Comparison of ENCODE assay signal across 8 cellular contexts in genomic region chr19:44752816-44753618, GRCh38. TPM values are rescaled to one million over a fixed set of nuclear protein-coding genes. Genes with fewer than 3 reads are reported as not detected.
DNase-seq lines count a peak whose midpoint lies in the region; ATAC-seq lines count a peak whose summit lies in the region.

No MANE protein-coding gene starts in this region.

- ATAC-seq in HG02970 (IDR thresholded peaks at IDR 0.05; ENCODE audit: low FRiP score, unreplicated experiment) = peak; percentile 58

- peaks cover 22% of the 10 kb centered on the region for H3K4me1 ChIP-seq in ectodermal cell (ENCODE audit: control insufficient read depth, insufficient read depth, low read length)

- H3K36me3 ChIP-seq in ectodermal cell (ENCODE audit: control insufficient read depth, insufficient read depth, low read length) = no peaks in the 10 kb centered on the region

- WGBS in ectodermal cell, 2 experiments = 17 to 19% methylated on average over 16 of the region's 16 CpGs

- H3K27ac ChIP-seq in ectodermal cell (ENCODE audit: insufficient read depth, low read depth, low read length, poor library complexity, severe bottlenecking) = no peak overlapping the region

- H3K9me3 ChIP-seq in ectodermal cell (ENCODE audit: control insufficient read depth, low read length) = no peaks in the 10 kb centered on the region

- peak; percentile 27 for DNase-seq in NCI-H2227 (lab: John Stamatoyannopoulos, UW; ENCODE audit: unreplicated experiment)
- DNase-seq in NCI-H2227 treated with DMSO at 0.1 percent for 48 hours (lab: John Stamatoyannopoulos, UW) = no peak
- peak; percentile 65 to 87 for DNase-seq in NCI-H526 (lab: John Stamatoyannopoulos, UW)
- DNase-seq in activated CD4-positive, alpha-beta T cell treated with anti-CD3 and anti-CD28 coated beads, Interleukin-2, amount 50 U/mL, for 1 hour = peak; percentile 92
- peak; percentile 70 for DNase-seq in medulla oblongata (ENCODE audit: extremely low spot score)
- DNase-seq in stimulated activated CD8-positive, alpha-beta memory T cell treated with anti-CD3 and anti-CD28 coated beads, Interleukin-12 subunit alpha, Interleukin-12 subunit beta, amount 100 ng/mL, for 1 hour (ENCODE audit: low read depth) = peak; percentile 90

- H3K4me3 ChIP-seq in ectodermal cell (ENCODE audit: insufficient read depth, low read depth, low read length) = peak overlapping the region; percentile 4

- H3K27me3 ChIP-seq in ectodermal cell (ENCODE audit: control insufficient read depth, insufficient read depth, low read length, poor library complexity, severe bottlenecking) = peaks cover 97% of the 10 kb centered on the region

RNA-seq across cellular contexts. Expression of gene BCL3, which starts 4.5 kb away (rescaled TPM):
- polyA plus RNA-seq in ectodermal cell (2013, experiment 1 of 4) = 0.54 TPM
- 0.20 TPM for polyA plus RNA-seq in ectodermal cell (2013, experiment 2 of 4)
- polyA plus RNA-seq in ectodermal cell (2013, experiment 3 of 4) = 0.69 TPM
- polyA plus RNA-seq in ectodermal cell (2013, experiment 4 of 4) = 0.73 TPM

RNA-seq across cellular contexts. Expression of gene CBLC, which starts 24.7 kb away (rescaled TPM):
- polyA plus RNA-seq in ectodermal cell (2013, experiment 1 of 4) = 0.26 TPM
- polyA plus RNA-seq in ectodermal cell (2013, experiment 2 of 4) = 0.66 TPM
- polyA plus RNA-seq in ectodermal cell (2013, experiment 3 of 4) = 0.75 TPM
- polyA plus RNA-seq in ectodermal cell (2013, experiment 4 of 4) = 0.81 TPM

RNA-seq across cellular contexts. Expression of gene CEACAM16, which starts 54.1 kb away (rescaled TPM):
- polyA plus RNA-seq in ectodermal cell (2013, experiment 1 of 4) = not detected
- polyA plus RNA-seq in ectodermal cell (2013, experiment 2 of 4) = not detected
- not detected for polyA plus RNA-seq in ectodermal cell (2013, experiment 3 of 4)
- not detected for polyA plus RNA-seq in ectodermal cell (2013, experiment 4 of 4)

RNA-seq across cellular contexts. Expression of gene BCAM, which starts 55.9 kb away (rescaled TPM):
- 35.1 TPM for polyA plus RNA-seq in ectodermal cell (2013, experiment 1 of 4)
- polyA plus RNA-seq in ectodermal cell (2013, experiment 2 of 4) = 37.3 TPM
- 31.1 TPM for polyA plus RNA-seq in ectodermal cell (2013, experiment 3 of 4)
- 32.4 TPM for polyA plus RNA-seq in ectodermal cell (2013, experiment 4 of 4)
